In the genomic region with DNA sequence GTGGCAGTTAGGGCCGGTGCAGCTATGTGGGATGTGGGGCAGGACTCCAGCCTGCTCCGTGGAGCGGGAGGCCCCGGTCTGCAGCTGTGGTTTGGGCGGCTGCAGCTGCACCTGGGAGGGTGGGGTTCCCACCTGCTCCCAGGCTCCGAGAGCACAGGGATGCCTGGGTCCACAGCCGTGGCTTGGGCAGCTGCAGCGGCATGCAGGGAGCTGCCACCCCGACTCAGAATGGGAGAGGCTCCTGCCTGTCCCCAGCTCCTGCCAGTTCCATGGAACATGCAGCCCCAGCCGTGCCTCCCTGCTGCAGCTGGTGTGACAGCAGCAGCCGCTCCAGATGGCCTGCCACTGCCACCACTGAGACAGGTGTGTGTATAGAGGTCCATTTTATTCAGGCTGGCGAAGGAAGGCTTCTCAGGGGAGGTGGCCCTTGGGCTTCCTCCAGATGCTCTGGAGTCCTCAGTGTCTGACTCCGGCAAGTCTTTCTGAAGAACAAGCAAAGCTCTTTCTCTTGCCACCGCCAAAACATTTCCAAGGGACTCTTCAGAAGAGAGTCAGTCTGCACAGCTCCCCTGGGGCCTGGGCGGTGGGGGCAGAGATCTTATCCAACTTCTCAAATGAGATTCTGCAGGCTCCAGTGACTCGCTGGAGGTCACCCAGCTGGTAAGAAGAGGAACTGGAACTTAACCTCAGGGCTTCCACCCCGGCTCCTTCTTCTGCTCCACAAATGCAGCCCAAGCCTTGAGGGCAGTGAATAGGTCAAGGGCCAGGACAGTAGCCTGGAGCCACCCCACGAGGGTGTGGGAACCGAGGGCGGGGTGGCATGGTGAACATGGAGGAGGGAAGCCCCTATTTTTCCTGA, we compare ENCODE assay signal across 8 cellular contexts.
A peak's percentile ranks its signal among the peaks of the same experiment; 100 is the strongest.
DNase-seq lines count a peak whose midpoint lies in the region; ATAC-seq and TF ChIP-seq lines count a peak whose summit lies in the region.

No MANE protein-coding gene starts in this region.

- no peaks in the 10 kb centered on the region for H3K36me3 ChIP-seq in WERI-Rb-1
- H3K36me3 ChIP-seq in neutrophil, result no peaks in the 10 kb centered on the region

- peak overlapping the region; percentile 44 for H3K27ac ChIP-seq in WERI-Rb-1
- H3K27ac ChIP-seq in neutrophil, result peak overlapping the region; percentile 47

- peak; percentile 82 for ATAC-seq in GM21390 (IDR thresholded peaks at IDR 0.05; ENCODE audit: unreplicated experiment)
- peak; percentile 60 for ATAC-seq in HG03571 (IDR thresholded peaks at IDR 0.05; ENCODE audit: unreplicated experiment)

- H3K9me3 ChIP-seq in WERI-Rb-1 (ENCODE audit: severe bottlenecking) (no peaks in the 10 kb centered on the region), neutrophil (no peaks in the 10 kb centered on the region)

- no peak for TF ChIP-seq CTCF in WERI-Rb-1 (IDR thresholded peaks at IDR 0.05; ENCODE audit: low read depth, low read length)
- TF ChIP-seq CTCF in neutrophil (IDR thresholded peaks at IDR 0.05), result no peak

- H3K27me3 ChIP-seq in WERI-Rb-1 (ENCODE audit: insufficient read depth, low read depth, severe bottlenecking), result no peaks in the 10 kb centered on the region
- peaks cover 29% of the 10 kb centered on the region for H3K27me3 ChIP-seq in neutrophil

- DNase-seq in WERI-Rb-1 (no peak), putamen (ENCODE audit: low spot score) (no peak), activated gamma-delta T cell treated with Interleukin-2 at 50 U/mL for 16 hours (no peak)
- no peak for DNase-seq in activated CD4-positive, alpha-beta T cell treated with anti-CD3 and anti-CD28 coated beads, Interleukin-2, amount 50 U/mL, for 1 hour

- peaks cover 15 to 20% of the 10 kb centered on the region in 2 experiments for H3K4me1 ChIP-seq in neutrophil (ENCODE audit: control insufficient read depth in 1 of 2, insufficient read depth in 1 of 2, low read depth in 1 of 2, low read length in 1 of 2)

- H3K4me3 ChIP-seq in GM08714 (ENCODE audit: low read length), result peak overlapping the region; percentile 3; the same call in 1 of the 2 replicates
- no peak overlapping the region for H3K4me3 ChIP-seq in WERI-Rb-1 (ENCODE audit: low read depth, low read length)
- no peak overlapping the region for H3K4me3 ChIP-seq in neutrophil (ENCODE audit: low read depth in 1 of 2, low read length in 1 of 2)
